In genomic region chr19:37563518-37563917, GRCh38 we compare ENCODE assay signal across 1 cellular context.
TF ChIP-seq lines count a peak whose summit lies in the region.

No MANE protein-coding gene starts in this region.

TF ChIP-seq in HepG2, 621 proteins besides CTCF, POLR2A, EP300 and RAD21:
- no peak for TF ChIP-seq SSRP1 (CRISPR knock-in tag; IDR thresholded peaks at IDR 0.05)
- peak; percentile 96 for TF ChIP-seq MNT (IDR thresholded peaks at IDR 0.05)
TF ChIP-seq in HepG2: peak in this region for 1.
